13 cellular contexts compared by ENCODE assay signal in genomic region chr9:96391021-96391765, GRCh38. TPM values are rescaled to one million over a fixed set of nuclear protein-coding genes. Genes with fewer than 3 reads are reported as not detected.
DNase-seq lines count a peak whose midpoint lies in the region; FAIRE-seq and TF ChIP-seq lines count a peak whose summit lies in the region.
"Had no signal": no experiment of that assay in that cellular context is flagged by ENCODE, and none has a peak within 500 bp of the region (broad histone marks: within the 10 kb centered on the region; RNA-seq: fewer than 3 reads in every experiment).

No MANE protein-coding gene starts in this region.

- peak overlapping the region; percentile 74 for H3K27ac Mint-ChIP-seq in T-helper 1 cell treated with Interleukin-12 subunit alpha and Interleukin-12 subunit beta and Interleukin-4 antibody, amounts not matched to agents 30 μg/mL and 1 μg/mL, for 36 hours
- peak overlapping the region; percentile 70 for H3K27ac Mint-ChIP-seq in T-helper 2 cell treated with Interferon-gamma antibody and Interleukin-4, amounts not matched to agents 5 μg/mL and 100 μg/mL, for 36 hours
- H3K27ac Mint-ChIP-seq: stimulated activated naive CD8-positive, alpha-beta T cell treated with anti-CD3 and anti-CD28 coated beads, Interleukin-15, Interleukin-2, amounts not matched to agents 100 ng/mL and 50 ng/mL, for 24 hours had no signal

- H3K9me3 ChIP-seq in sigmoid colon = no peaks in the 10 kb centered on the region

- H3K9me3 Mint-ChIP-seq in T-helper 1 cell treated with Interleukin-12 subunit alpha and Interleukin-12 subunit beta and Interleukin-4 antibody, amounts not matched to agents 30 μg/mL and 1 μg/mL, for 36 hours = no peaks in the 10 kb centered on the region
- no peaks in the 10 kb centered on the region for H3K9me3 Mint-ChIP-seq in T-helper 2 cell treated with Interferon-gamma antibody and Interleukin-4, amounts not matched to agents 5 μg/mL and 100 μg/mL, for 36 hours
- H3K9me3 Mint-ChIP-seq: stimulated activated naive CD8-positive, alpha-beta T cell treated with anti-CD3 and anti-CD28 coated beads, Interleukin-15, Interleukin-2, amounts not matched to agents 100 ng/mL and 50 ng/mL, for 24 hours had no signal

- WGBS in sigmoid colon, 2 donors = 12 to 54% methylated on average over 5 of the region's 5 CpGs

- H3K27me3 Mint-ChIP-seq in T-helper 1 cell treated with Interleukin-12 subunit alpha and Interleukin-12 subunit beta and Interleukin-4 antibody, amounts not matched to agents 30 μg/mL and 1 μg/mL, for 36 hours (ENCODE audit: low read depth) = no peaks in the 10 kb centered on the region
- H3K27me3 Mint-ChIP-seq in T-helper 2 cell treated with Interferon-gamma antibody and Interleukin-4, amounts not matched to agents 5 μg/mL and 100 μg/mL, for 36 hours (ENCODE audit: low read depth) = no peaks in the 10 kb centered on the region
- H3K27me3 Mint-ChIP-seq: stimulated activated naive CD8-positive, alpha-beta T cell treated with anti-CD3 and anti-CD28 coated beads, Interleukin-15, Interleukin-2, amounts not matched to agents 100 ng/mL and 50 ng/mL, for 24 hours had no signal

- no peak for DNase-seq in T-helper 1 cell
- DNase-seq in T-helper 2 cell treated with Interferon-gamma antibody and Interleukin-4, amounts not matched to agents 5 μg/mL and 100 μg/mL, for 36 hours (ENCODE audit: low spot score) = no peak
- peak; percentile 19 for DNase-seq in kidney tubule cell (ENCODE audit: low spot score)
- DNase-seq in sigmoid colon = peak; percentile 60
- DNase-seq in NCI-H524 treated with DMSO at 0.1 percent for 48 hours (lab: John Stamatoyannopoulos, UW) = no peak
- no peak for DNase-seq in GM19239 (ENCODE audit: insufficient read length, low spot score)
- no peak for DNase-seq in SIG-M5 treated with dmso at 0.1 percent for 504 hours (lab: John Stamatoyannopoulos, UW; ENCODE audit: unreplicated experiment)
- DNase-seq: central memory CD4-positive, alpha-beta T cell; GDM1; HCEC 1CT; NCI-H1048 had no signal

- H3K36me3 Mint-ChIP-seq in T-helper 1 cell treated with Interleukin-12 subunit alpha and Interleukin-12 subunit beta and Interleukin-4 antibody, amounts not matched to agents 30 μg/mL and 1 μg/mL, for 36 hours (ENCODE audit: low read depth) = peaks cover 39% of the 10 kb centered on the region
- peaks cover 65% of the 10 kb centered on the region for H3K36me3 Mint-ChIP-seq in T-helper 2 cell treated with Interferon-gamma antibody and Interleukin-4, amounts not matched to agents 5 μg/mL and 100 μg/mL, for 36 hours (ENCODE audit: low read depth)

- peaks cover 17% of the 10 kb centered on the region for H3K4me1 Mint-ChIP-seq in T-helper 1 cell treated with Interleukin-12 subunit alpha and Interleukin-12 subunit beta and Interleukin-4 antibody, amounts not matched to agents 30 μg/mL and 1 μg/mL, for 36 hours (ENCODE audit: low read depth)
- peaks cover 12% of the 10 kb centered on the region for H3K4me1 Mint-ChIP-seq in T-helper 2 cell treated with Interferon-gamma antibody and Interleukin-4, amounts not matched to agents 5 μg/mL and 100 μg/mL, for 36 hours (ENCODE audit: low read depth)

- intact Hi-C loops in sigmoid colon (cut with DNase I) = no loop called here

- TF ChIP-seq EP300 in sigmoid colon (IDR thresholded peaks at IDR 0.05) = no peak

- no peaks in the 10 kb centered on the region for H3K36me3 ChIP-seq in sigmoid colon

- no peak for TF ChIP-seq POLR2A in sigmoid colon (IDR thresholded peaks at IDR 0.05)

- H3K4me3 ChIP-seq in sigmoid colon = no peak overlapping the region

- peak overlapping the region in 1 of 4 donors; percentile 11 for H3K27ac ChIP-seq in sigmoid colon

- H3K4me3 Mint-ChIP-seq in T-helper 1 cell treated with Interleukin-12 subunit alpha and Interleukin-12 subunit beta and Interleukin-4 antibody, amounts not matched to agents 30 μg/mL and 1 μg/mL, for 36 hours = peak overlapping the region; percentile 19
- no peak overlapping the region for H3K4me3 Mint-ChIP-seq in T-helper 2 cell treated with Interferon-gamma antibody and Interleukin-4, amounts not matched to agents 5 μg/mL and 100 μg/mL, for 36 hours
- H3K4me3 Mint-ChIP-seq: stimulated activated naive CD8-positive, alpha-beta T cell treated with anti-CD3 and anti-CD28 coated beads, Interleukin-15, Interleukin-2, amounts not matched to agents 100 ng/mL and 50 ng/mL, for 24 hours had no signal

- H3K4me1 ChIP-seq in sigmoid colon = no peaks in the 10 kb centered on the region

- H3K27me3 ChIP-seq in sigmoid colon = no peaks in the 10 kb centered on the region

- no peak for FAIRE-seq in GM19239 (lab: Jason Lieb, UNC)

- no peak for TF ChIP-seq CTCF in sigmoid colon (IDR thresholded peaks at IDR 0.05)

RNA-seq across cellular contexts. Expression of gene SLC35D2, which starts 7.7 kb away (rescaled TPM):
- 10 to 100 TPM; 12.9 to 22.4 (median 16.4) TPM for total RNA-seq in sigmoid colon
- 100 to 1,000 TPM in 1 of 3 donors, 10 to 100 TPM in 2; 45.5 to 118 (median 86.5) TPM for polyA plus RNA-seq in sigmoid colon

RNA-seq across cellular contexts. Expression of gene ZNF367, which starts 27.0 kb away (rescaled TPM):
- total RNA-seq in sigmoid colon = 1 to 10 TPM in 3 of 4 donors, under 1 TPM in 1; 0.28 to 1.4 (median 1.3) TPM
- 1 to 10 TPM in 2 of 3 donors, under 1 TPM in 1; 0.60 to 3.5 (median 1.8) TPM for polyA plus RNA-seq in sigmoid colon

RNA-seq across cellular contexts. Expression of gene HABP4, which starts 58.8 kb away (rescaled TPM):
- 10 to 100 TPM; 12.5 to 23.5 (median 18.6) TPM for total RNA-seq in sigmoid colon
- 1 to 10 TPM; 2.5 to 9.0 (median 5.6) TPM for polyA plus RNA-seq in sigmoid colon

Comparison
In these comparisons a context has a peak if more than half of its experiments do, and no peak if none do; other contexts are left out.
1. DNase-seq: peak in kidney tubule cell (single experiment) and sigmoid colon (single experiment); none in T-helper 1 cell (0 of 5), T-helper 2 cell treated with Interferon-gamma antibody and Interleukin-4, amounts not matched to agents 5 μg/mL and 100 μg/mL, for 36 hours (single experiment), NCI-H524 treated with DMSO at 0.1 percent for 48 hours (single experiment), GM19239 (single experiment) and SIG-M5 treated with dmso at 0.1 percent for 504 hours (single experiment).